8 cellular contexts compared by ENCODE assay signal in genomic region chr18:23585007-23585871, GRCh38. TPM values are rescaled to one million over a fixed set of nuclear protein-coding genes. Genes with fewer than 3 reads are reported as not detected.
DNase-seq lines count a peak whose midpoint lies in the region; ATAC-seq and TF ChIP-seq lines count a peak whose summit lies in the region.

No MANE protein-coding gene starts in this region.

- H3K4me1 ChIP-seq in HEK293 (ENCODE audit: control insufficient read depth, insufficient read depth, low read length) (peaks cover 15% of the 10 kb centered on the region), neuronal stem cell (ENCODE audit: control insufficient read depth in 2 of 2, insufficient read depth in 1 of 2, low read depth in 1 of 2, low read length in 2 of 2) (peaks cover 0 to 9% of the 10 kb centered on the region in 2 donors)

- no peak overlapping the region for H3K14ac ChIP-seq in neuronal stem cell (ENCODE audit: low read length)

- H3K9ac ChIP-seq in neuronal stem cell (ENCODE audit: low read depth, low read length, poor library complexity) = no peak overlapping the region

- no peaks in the 10 kb centered on the region for H3K9me3 ChIP-seq in HEK293 (ENCODE audit: control insufficient read depth, insufficient read depth, low read depth, low read length)
- no peaks in the 10 kb centered on the region for H3K9me3 ChIP-seq in WERI-Rb-1 (ENCODE audit: severe bottlenecking)
- no peaks in the 10 kb centered on the region for H3K9me3 ChIP-seq in neuronal stem cell (replicated peaks in 1 of 2; ENCODE audit: control insufficient read depth in 2 of 2, insufficient read depth in 1 of 2, low read depth in 1 of 2, low read length in 2 of 2)

- no peak for ATAC-seq in HG02885 (IDR thresholded peaks at IDR 0.05; ENCODE audit: poor library complexity, unreplicated experiment)

- H3K27me3 ChIP-seq in WERI-Rb-1 (ENCODE audit: insufficient read depth, low read depth, severe bottlenecking) (no peaks in the 10 kb centered on the region), neuronal stem cell (ENCODE audit: control insufficient read depth in 3 of 3, insufficient read depth in 3 of 3, low read depth in 1 of 3, low read length in 3 of 3) (peaks cover 0 to 2% (median 0%) of the 10 kb centered on the region in 3 experiments)

- no peak overlapping the region for H2BK120ac ChIP-seq in neuronal stem cell (ENCODE audit: low read depth, low read length)

- peaks cover 7% of the 10 kb centered on the region for H3K79me1 ChIP-seq in neuronal stem cell (ENCODE audit: low read depth, low read length)

- H2BK15ac ChIP-seq in neuronal stem cell (ENCODE audit: low read length) = no peak overlapping the region

- peak overlapping the region; percentile 92 for H3K4me2 ChIP-seq in neuronal stem cell (ENCODE audit: insufficient read depth, low read length, poor library complexity, severe bottlenecking)

- H3K4me3 ChIP-seq in HEK293 (ENCODE audit: low read depth, low read length) (peak overlapping the region; percentile 75), WERI-Rb-1 (ENCODE audit: low read depth, low read length) (peak overlapping the region; percentile 75), neuronal stem cell (ENCODE audit: low read length in 2 of 2) (peak overlapping the region; percentile 77 to 90)

- H3K27ac ChIP-seq in HEK293 (ENCODE audit: extremely low read depth, low read depth, low read length) (peak overlapping the region; percentile 97), WERI-Rb-1 (no peak overlapping the region), neuronal stem cell (replicated peaks; ENCODE audit: low read length) (no peak overlapping the region)

- TF ChIP-seq CTCF in HEK293 (tag by site-specific recombination; IDR thresholded peaks at IDR 0.05) = 0 out of 2 replicates have a peak, but pooled peaks have one; percentile 18
- no peak for TF ChIP-seq CTCF in WERI-Rb-1 (IDR thresholded peaks at IDR 0.05; ENCODE audit: low read depth, low read length)

- H2BK12ac ChIP-seq in neuronal stem cell (ENCODE audit: low read length) = no peak overlapping the region

- no peak overlapping the region for H2AK5ac ChIP-seq in neuronal stem cell (ENCODE audit: low read depth, low read length)

- H3K36me3 ChIP-seq in HEK293 (ENCODE audit: control insufficient read depth in 2 of 2, insufficient read depth in 1 of 2, low read length in 2 of 2) (peaks cover 0 to 3% of the 10 kb centered on the region in 2 experiments; a peak in 1 of 3 replicates), WERI-Rb-1 (no peaks in the 10 kb centered on the region), neuronal stem cell (replicated peaks in 1 of 2; ENCODE audit: control insufficient read depth in 2 of 2, insufficient read depth in 2 of 2, low read length in 2 of 2) (peaks cover 2 to 10% of the 10 kb centered on the region in 2 donors)

- H3K4ac ChIP-seq in neuronal stem cell (ENCODE audit: low read length) = no peak overlapping the region

- POLR2A ChIA-PET in HEK293 (lab: Yijun Ruan, JAX) = interaction anchor here (0.5 to 1.5 kb wide), 5 partner anchors 11 to 159 kb away, joined by 3 to 5 read pairs (median 3); no protein-coding TSS in a partner anchor

- H2AFZ ChIP-seq in neuronal stem cell (ENCODE audit: low read length) = peak overlapping the region; percentile 98

- H3K23ac ChIP-seq in neuronal stem cell (ENCODE audit: low read depth, low read length, poor library complexity) = no peak overlapping the region

- no peak overlapping the region for H4K91ac ChIP-seq in neuronal stem cell (ENCODE audit: low read depth, low read length, poor library complexity)

- CTCF ChIA-PET in HEK293 (lab: Yijun Ruan, JAX) = interaction anchor here (0.6 to 3.4 kb wide), 10 partner anchors 9 to 783 kb away, joined by 3 to 23 read pairs (median 3); no protein-coding TSS in a partner anchor

- H3K18ac ChIP-seq in neuronal stem cell (ENCODE audit: low read length) = no peak overlapping the region

- no peak overlapping the region for H2BK5ac ChIP-seq in neuronal stem cell (ENCODE audit: low read length)

- WGBS in neuronal stem cell (ENCODE audit: extremely low coverage in 2 of 2, insufficient read length in 2 of 2, insufficient replicate concordance in 1 of 2), 2 donors = no CpG with 5 or more reads among the region's 19 CpGs

- H4K8ac ChIP-seq in neuronal stem cell (ENCODE audit: low read depth, low read length) = no peak overlapping the region

- DNase-seq in C1 segment of cervical spinal cord (lab: John Stamatoyannopoulos, UW) = peak in 8 of 14 donors; percentile 27 to 69 (median 38)
- DNase-seq in WERI-Rb-1 = no peak
- peak; percentile 7 for DNase-seq in fibroblast of gingiva (ENCODE audit: low read depth)
- DNase-seq in neuronal stem cell (ENCODE audit: low spot score) = no peak
- DNase-seq in NCI-H187 (lab: John Stamatoyannopoulos, UW) = no peak
- no peak for DNase-seq in effector CD8-positive, alpha-beta T cell (lab: John Stamatoyannopoulos, UW)

TF ChIP-seq in HEK293, 187 proteins besides CTCF, POLR2A, EP300 and RAD21 (continues in another document):
- TF ChIP-seq ZNF398 (tag by site-specific recombination; IDR thresholded peaks at IDR 0.05) = peak; percentile 64
- no peak for TF ChIP-seq ZNF555 (tag by site-specific recombination; conservative IDR thresholded peaks at IDR 0.05)
- no peak for TF ChIP-seq ZNF112 (tag by site-specific recombination; IDR thresholded peaks at IDR 0.05)
- TF ChIP-seq HOXA7 (CRISPR knock-in tag; IDR thresholded peaks at IDR 0.05; ENCODE audit: borderline replicate concordance) = no peak
- no peak for TF ChIP-seq ZNF24 (tag by site-specific recombination; IDR thresholded peaks at IDR 0.05)
- TF ChIP-seq ZNF629 (tag by site-specific recombination; IDR thresholded peaks at IDR 0.05) = peak; percentile 61
- TF ChIP-seq BCL6B (tag by site-specific recombination; IDR thresholded peaks at IDR 0.05) = no peak
- TF ChIP-seq KLF7 (tag by site-specific recombination; IDR thresholded peaks at IDR 0.05; ENCODE audit: borderline replicate concordance) = peak; percentile 51; the same call in 1 of the 2 replicates
- 0 out of 2 replicates have a peak, but pooled peaks have one; percentile 33 for TF ChIP-seq ZBTB10 (tag by site-specific recombination; IDR thresholded peaks at IDR 0.05)
- peak; percentile 38 for TF ChIP-seq ZBTB20 (tag by site-specific recombination; IDR thresholded peaks at IDR 0.05)
- TF ChIP-seq KLF1 (tag by site-specific recombination; IDR thresholded peaks at IDR 0.05) = peak; percentile 89
- TF ChIP-seq ZNF169 (tag by site-specific recombination; IDR thresholded peaks at IDR 0.05) = no peak
- no peak for TF ChIP-seq ZNF560 (tag by site-specific recombination; IDR thresholded peaks at IDR 0.05; ENCODE audit: borderline replicate concordance)
- 0 out of 2 replicates have a peak, but pooled peaks have one; percentile 4 for TF ChIP-seq ZNF664 (tag by site-specific recombination; IDR thresholded peaks at IDR 0.05)
- no peak for TF ChIP-seq ZNF114 (tag by site-specific recombination; IDR thresholded peaks at IDR 0.05)
- peak; percentile 70 for TF ChIP-seq ZNF121 (tag by site-specific recombination; IDR thresholded peaks at IDR 0.05)
- TF ChIP-seq SP3 (tag by site-specific recombination; IDR thresholded peaks at IDR 0.05) = peak; percentile 27; the same call in 1 of the 2 replicates
- peak; percentile 50 for TF ChIP-seq KLF10 (tag by site-specific recombination; IDR thresholded peaks at IDR 0.05)
- TF ChIP-seq KLF9 (tag by site-specific recombination; IDR thresholded peaks at IDR 0.05; ENCODE audit: low read depth) = peak; percentile 32; the same call in 1 of the 2 replicates

RNA-seq across cellular contexts. Expression of gene NPC1, which starts 1.1 kb away (rescaled TPM):
- 21.0 TPM for polyA plus RNA-seq in neuronal stem cell (2013, experiment 1 of 2)
- 21.8 TPM for polyA plus RNA-seq in neuronal stem cell (2013, experiment 2 of 2)

Comparison
In these comparisons a context has a peak if more than half of its experiments do, and no peak if none do; other contexts are left out.
1. DNase-seq: peak in C1 segment of cervical spinal cord (8 of 14) and fibroblast of gingiva (single experiment); none in WERI-Rb-1 (single experiment), neuronal stem cell (single experiment), NCI-H187 (0 of 2) and effector CD8-positive, alpha-beta T cell (single experiment).
2. Peak in every context shown above with its lines, with median percentiles within 50 percentile points of each other: H3K4me3 ChIP-seq.